1 cellular context compared by ENCODE assay signal in the genomic region with DNA sequence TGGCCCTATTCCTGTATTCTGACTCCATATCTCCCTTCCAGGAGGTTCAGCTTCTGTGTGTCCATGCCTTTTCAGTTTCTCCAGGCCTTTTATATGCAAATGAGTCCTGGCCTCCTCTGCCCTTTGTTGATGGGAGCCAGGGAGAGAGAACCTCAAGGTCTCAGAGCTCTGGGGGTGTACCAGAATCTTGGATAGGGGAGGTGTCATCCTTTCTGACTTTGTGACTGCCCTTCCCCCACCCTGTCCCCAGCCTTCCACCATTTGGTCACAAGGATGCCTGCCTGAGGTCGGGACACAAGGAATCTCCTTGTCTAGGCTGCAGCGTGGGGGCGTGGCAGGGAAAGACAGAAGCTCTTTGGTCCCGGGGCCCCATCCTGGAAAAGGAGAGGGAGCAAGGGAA.
TF ChIP-seq lines count a peak whose summit lies in the region.

No MANE protein-coding gene starts in this region.

TF ChIP-seq in GM23338, 12 proteins besides CTCF, POLR2A, EP300 and RAD21 (continued from another document):
- TF ChIP-seq, protein P1, sequence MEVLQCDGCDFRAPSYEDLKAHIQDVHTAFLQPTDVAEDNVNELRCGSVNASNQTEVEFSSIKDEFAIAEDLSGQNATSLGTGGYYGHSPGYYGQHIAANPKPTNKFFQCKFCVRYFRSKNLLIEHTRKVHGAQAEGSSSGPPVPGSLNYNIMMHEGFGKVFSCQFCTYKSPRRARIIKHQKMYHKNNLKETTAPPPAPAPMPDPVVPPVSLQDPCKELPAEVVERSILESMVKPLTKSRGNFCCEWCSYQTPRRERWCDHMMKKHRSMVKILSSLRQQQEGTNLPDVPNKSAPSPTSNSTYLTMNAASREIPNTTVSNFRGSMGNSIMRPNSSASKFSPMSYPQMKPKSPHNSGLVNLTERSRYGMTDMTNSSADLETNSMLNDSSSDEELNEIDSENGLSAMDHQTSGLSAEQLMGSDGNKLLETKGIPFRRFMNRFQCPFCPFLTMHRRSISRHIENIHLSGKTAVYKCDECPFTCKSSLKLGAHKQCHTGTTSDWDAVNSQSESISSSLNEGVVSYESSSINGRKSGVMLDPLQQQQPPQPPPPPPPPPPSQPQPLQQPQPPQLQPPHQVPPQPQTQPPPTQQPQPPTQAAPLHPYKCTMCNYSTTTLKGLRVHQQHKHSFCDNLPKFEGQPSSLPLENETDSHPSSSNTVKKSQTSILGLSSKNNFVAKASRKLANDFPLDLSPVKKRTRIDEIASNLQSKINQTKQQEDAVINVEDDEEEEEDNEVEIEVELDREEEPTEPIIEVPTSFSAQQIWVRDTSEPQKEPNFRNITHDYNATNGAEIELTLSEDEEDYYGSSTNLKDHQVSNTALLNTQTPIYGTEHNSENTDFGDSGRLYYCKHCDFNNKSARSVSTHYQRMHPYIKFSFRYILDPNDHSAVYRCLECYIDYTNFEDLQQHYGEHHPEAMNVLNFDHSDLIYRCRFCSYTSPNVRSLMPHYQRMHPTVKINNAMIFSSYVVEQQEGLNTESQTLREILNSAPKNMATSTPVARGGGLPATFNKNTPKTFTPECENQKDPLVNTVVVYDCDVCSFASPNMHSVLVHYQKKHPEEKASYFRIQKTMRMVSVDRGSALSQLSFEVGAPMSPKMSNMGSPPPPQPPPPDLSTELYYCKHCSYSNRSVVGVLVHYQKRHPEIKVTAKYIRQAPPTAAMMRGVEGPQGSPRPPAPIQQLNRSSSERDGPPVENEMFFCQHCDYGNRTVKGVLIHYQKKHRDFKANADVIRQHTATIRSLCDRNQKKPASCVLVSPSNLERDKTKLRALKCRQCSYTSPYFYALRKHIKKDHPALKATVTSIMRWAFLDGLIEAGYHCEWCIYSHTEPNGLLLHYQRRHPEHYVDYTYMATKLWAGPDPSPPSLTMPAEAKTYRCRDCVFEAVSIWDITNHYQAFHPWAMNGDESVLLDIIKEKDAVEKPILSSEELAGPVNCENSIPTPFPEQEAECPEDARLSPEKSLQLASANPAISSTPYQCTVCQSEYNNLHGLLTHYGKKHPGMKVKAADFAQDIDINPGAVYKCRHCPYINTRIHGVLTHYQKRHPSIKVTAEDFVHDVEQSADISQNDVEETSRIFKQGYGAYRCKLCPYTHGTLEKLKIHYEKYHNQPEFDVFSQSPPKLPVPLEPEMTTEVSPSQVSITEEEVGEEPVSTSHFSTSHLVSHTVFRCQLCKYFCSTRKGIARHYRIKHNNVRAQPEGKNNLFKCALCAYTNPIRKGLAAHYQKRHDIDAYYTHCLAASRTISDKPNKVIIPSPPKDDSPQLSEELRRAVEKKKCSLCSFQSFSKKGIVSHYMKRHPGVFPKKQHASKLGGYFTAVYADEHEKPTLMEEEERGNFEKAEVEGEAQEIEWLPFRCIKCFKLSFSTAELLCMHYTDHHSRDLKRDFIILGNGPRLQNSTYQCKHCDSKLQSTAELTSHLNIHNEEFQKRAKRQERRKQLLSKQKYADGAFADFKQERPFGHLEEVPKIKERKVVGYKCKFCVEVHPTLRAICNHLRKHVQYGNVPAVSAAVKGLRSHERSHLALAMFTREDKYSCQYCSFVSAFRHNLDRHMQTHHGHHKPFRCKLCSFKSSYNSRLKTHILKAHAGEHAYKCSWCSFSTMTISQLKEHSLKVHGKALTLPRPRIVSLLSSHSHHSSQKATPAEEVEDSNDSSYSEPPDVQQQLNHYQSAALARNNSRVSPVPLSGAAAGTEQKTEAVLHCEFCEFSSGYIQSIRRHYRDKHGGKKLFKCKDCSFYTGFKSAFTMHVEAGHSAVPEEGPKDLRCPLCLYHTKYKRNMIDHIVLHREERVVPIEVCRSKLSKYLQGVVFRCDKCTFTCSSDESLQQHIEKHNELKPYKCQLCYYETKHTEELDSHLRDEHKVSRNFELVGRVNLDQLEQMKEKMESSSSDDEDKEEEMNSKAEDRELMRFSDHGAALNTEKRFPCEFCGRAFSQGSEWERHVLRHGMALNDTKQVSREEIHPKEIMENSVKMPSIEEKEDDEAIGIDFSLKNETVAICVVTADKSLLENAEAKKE (CRISPR knock-in tag; IDR thresholded peaks at IDR 0.05): no peak
- TF ChIP-seq NANOG (IDR thresholded peaks at IDR 0.05; ENCODE audit: borderline replicate concordance) (no peak), ZNF114 (CRISPR knock-in tag; IDR thresholded peaks at IDR 0.05) (no peak), EZH2phosphoT487 (IDR thresholded peaks at IDR 0.05; ENCODE audit: unreplicated experiment) (no peak), CREB1 (CRISPR knock-in tag; IDR thresholded peaks at IDR 0.05; ENCODE audit: low read depth) (no peak), STAT1 (IDR thresholded peaks at IDR 0.05; ENCODE audit: unreplicated experiment) (no peak), EZH2 (IDR thresholded peaks at IDR 0.05; ENCODE audit: low read depth, unreplicated experiment) (no peak)
- TF ChIP-seq, protein P2, sequence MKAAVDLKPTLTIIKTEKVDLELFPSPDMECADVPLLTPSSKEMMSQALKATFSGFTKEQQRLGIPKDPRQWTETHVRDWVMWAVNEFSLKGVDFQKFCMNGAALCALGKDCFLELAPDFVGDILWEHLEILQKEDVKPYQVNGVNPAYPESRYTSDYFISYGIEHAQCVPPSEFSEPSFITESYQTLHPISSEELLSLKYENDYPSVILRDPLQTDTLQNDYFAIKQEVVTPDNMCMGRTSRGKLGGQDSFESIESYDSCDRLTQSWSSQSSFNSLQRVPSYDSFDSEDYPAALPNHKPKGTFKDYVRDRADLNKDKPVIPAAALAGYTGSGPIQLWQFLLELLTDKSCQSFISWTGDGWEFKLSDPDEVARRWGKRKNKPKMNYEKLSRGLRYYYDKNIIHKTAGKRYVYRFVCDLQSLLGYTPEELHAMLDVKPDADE (IDR thresholded peaks at IDR 0.05): no peak
- TF ChIP-seq, protein P3, sequence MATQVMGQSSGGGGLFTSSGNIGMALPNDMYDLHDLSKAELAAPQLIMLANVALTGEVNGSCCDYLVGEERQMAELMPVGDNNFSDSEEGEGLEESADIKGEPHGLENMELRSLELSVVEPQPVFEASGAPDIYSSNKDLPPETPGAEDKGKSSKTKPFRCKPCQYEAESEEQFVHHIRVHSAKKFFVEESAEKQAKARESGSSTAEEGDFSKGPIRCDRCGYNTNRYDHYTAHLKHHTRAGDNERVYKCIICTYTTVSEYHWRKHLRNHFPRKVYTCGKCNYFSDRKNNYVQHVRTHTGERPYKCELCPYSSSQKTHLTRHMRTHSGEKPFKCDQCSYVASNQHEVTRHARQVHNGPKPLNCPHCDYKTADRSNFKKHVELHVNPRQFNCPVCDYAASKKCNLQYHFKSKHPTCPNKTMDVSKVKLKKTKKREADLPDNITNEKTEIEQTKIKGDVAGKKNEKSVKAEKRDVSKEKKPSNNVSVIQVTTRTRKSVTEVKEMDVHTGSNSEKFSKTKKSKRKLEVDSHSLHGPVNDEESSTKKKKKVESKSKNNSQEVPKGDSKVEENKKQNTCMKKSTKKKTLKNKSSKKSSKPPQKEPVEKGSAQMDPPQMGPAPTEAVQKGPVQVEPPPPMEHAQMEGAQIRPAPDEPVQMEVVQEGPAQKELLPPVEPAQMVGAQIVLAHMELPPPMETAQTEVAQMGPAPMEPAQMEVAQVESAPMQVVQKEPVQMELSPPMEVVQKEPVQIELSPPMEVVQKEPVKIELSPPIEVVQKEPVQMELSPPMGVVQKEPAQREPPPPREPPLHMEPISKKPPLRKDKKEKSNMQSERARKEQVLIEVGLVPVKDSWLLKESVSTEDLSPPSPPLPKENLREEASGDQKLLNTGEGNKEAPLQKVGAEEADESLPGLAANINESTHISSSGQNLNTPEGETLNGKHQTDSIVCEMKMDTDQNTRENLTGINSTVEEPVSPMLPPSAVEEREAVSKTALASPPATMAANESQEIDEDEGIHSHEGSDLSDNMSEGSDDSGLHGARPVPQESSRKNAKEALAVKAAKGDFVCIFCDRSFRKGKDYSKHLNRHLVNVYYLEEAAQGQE (IDR thresholded peaks at IDR 0.05; ENCODE audit: unreplicated experiment): no peak
